In the genomic region with DNA sequence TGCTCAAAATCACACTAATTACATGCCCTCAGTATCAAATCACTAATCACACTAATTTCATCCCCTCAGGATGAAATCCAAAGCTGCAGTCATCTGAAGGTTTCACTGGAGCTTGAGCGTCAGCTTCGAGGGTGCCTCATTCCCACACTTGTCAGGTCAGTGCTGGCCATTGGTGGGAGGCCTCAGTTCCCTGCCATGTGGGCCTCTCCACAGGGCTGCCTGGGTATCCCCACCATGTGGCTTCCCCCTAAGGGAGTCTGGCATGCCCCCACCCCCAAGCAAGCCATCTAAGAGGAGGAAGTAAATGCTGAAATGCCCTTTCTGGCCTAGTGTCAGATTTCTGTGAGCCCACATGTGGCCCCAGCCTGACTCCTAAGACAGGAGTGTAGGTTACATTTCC, we compare ENCODE assay signal across 22 cellular contexts.
"Had no signal": no experiment of that assay in that cellular context is flagged by ENCODE, and none has a peak within 500 bp of the region (broad histone marks: within the 10 kb centered on the region; RNA-seq: fewer than 3 reads in every experiment).

No MANE protein-coding gene starts in this region.

- H3K36me3 ChIP-seq: adrenal gland, ascending aorta, brain microvascular endothelial cell, thyroid gland, WERI-Rb-1 had no signal

- H3K4me1 Mint-ChIP-seq: activated CD4-positive, alpha-beta T cell treated with anti-CD3 and anti-CD28 coated beads, Interleukin-2, amount 10 ng/mL, durations not matched to agents 7 days and 5 days; activated naive CD4-positive, alpha-beta T cell treated with anti-CD3 and anti-CD28 coated beads, Interleukin-2, amount 50 U/mL, for 24 hours; memory B cell; T-cell had no signal

- H3K4me3 Mint-ChIP-seq: activated CD4-positive, alpha-beta T cell treated with anti-CD3 and anti-CD28 coated beads, Interleukin-2, amount 10 ng/mL, durations not matched to agents 7 days and 5 days; activated naive CD4-positive, alpha-beta T cell treated with anti-CD3 and anti-CD28 coated beads, Interleukin-2, amount 50 U/mL, for 24 hours; memory B cell; stimulated activated naive CD8-positive, alpha-beta T cell treated with anti-CD3 and anti-CD28 coated beads, Interleukin-15, Interleukin-2, amounts not matched to agents 100 ng/mL and 50 ng/mL, for 24 hours; T-cell; T-helper 2 cell treated with Interferon-gamma antibody and Interleukin-4, amounts not matched to agents 5 μg/mL and 100 μg/mL, for 36 hours had no signal

- H3K27me3 Mint-ChIP-seq: activated CD4-positive, alpha-beta T cell treated with anti-CD3 and anti-CD28 coated beads, Interleukin-2, amount 10 ng/mL, durations not matched to agents 7 days and 5 days; activated naive CD4-positive, alpha-beta T cell treated with anti-CD3 and anti-CD28 coated beads, Interleukin-2, amount 50 U/mL, for 24 hours had no signal

- H3K9me3 Mint-ChIP-seq: activated CD4-positive, alpha-beta T cell treated with anti-CD3 and anti-CD28 coated beads, Interleukin-2, amount 10 ng/mL, durations not matched to agents 7 days and 5 days; activated naive CD4-positive, alpha-beta T cell treated with anti-CD3 and anti-CD28 coated beads, Interleukin-2, amount 50 U/mL, for 24 hours; memory B cell; stimulated activated naive CD8-positive, alpha-beta T cell treated with anti-CD3 and anti-CD28 coated beads, Interleukin-15, Interleukin-2, amounts not matched to agents 100 ng/mL and 50 ng/mL, for 24 hours; T-cell; T-helper 2 cell treated with Interferon-gamma antibody and Interleukin-4, amounts not matched to agents 5 μg/mL and 100 μg/mL, for 36 hours had no signal

- H3K27ac Mint-ChIP-seq: activated CD4-positive, alpha-beta T cell treated with anti-CD3 and anti-CD28 coated beads, Interleukin-2, amount 10 ng/mL, durations not matched to agents 7 days and 5 days; activated naive CD4-positive, alpha-beta T cell treated with anti-CD3 and anti-CD28 coated beads, Interleukin-2, amount 50 U/mL, for 24 hours; memory B cell; stimulated activated naive CD8-positive, alpha-beta T cell treated with anti-CD3 and anti-CD28 coated beads, Interleukin-15, Interleukin-2, amounts not matched to agents 100 ng/mL and 50 ng/mL, for 24 hours; T-cell; T-helper 2 cell treated with Interferon-gamma antibody and Interleukin-4, amounts not matched to agents 5 μg/mL and 100 μg/mL, for 36 hours had no signal

- H3K9me3 ChIP-seq: adrenal gland, ascending aorta, thyroid gland had no signal

- H3K36me3 Mint-ChIP-seq: activated naive CD4-positive, alpha-beta T cell treated with anti-CD3 and anti-CD28 coated beads, Interleukin-2, amount 50 U/mL, for 24 hours; memory B cell; T-cell had no signal

- H3K4me1 ChIP-seq: adrenal gland, ascending aorta, thyroid gland had no signal

- H3K27ac ChIP-seq: adrenal gland, ascending aorta, brain microvascular endothelial cell, thyroid gland, WERI-Rb-1 had no signal

- H3K27me3 ChIP-seq: adrenal gland, ascending aorta, brain microvascular endothelial cell, thyroid gland had no signal

- DNase-seq: activated CD4-positive, alpha-beta T cell treated with anti-CD3 and anti-CD28 coated beads, Interleukin-2, amount 10 ng/mL, durations not matched to agents 7 days and 5 days; activated CD4-positive, CD25-positive, alpha-beta regulatory T cell treated with anti-CD3 and anti-CD28 coated beads, Interleukin-2, amount 50 U/mL, for 72 hours; activated gamma-delta T cell treated with Interleukin-2 at 50 U/mL for 16 hours; activated T-cell treated with anti-CD3 and anti-CD28 coated beads for 4 hours; brain microvascular endothelial cell; caudate nucleus; dermis blood vessel endothelial cell; effector memory CD4-positive, alpha-beta T cell; glutamatergic neuron; hypothalamus; nucleus accumbens; stimulated activated CD4-positive, alpha-beta T cell treated with anti-CD3 and anti-CD28 coated beads, Interleukin-2, amount 100 ng/mL, for 48 hours; substantia nigra; thyroid gland; WERI-Rb-1 had no signal

- H3K4me3 ChIP-seq: adrenal gland, ascending aorta, thyroid gland had no signal
